12 cellular contexts compared by ENCODE assay signal in the genomic region with DNA sequence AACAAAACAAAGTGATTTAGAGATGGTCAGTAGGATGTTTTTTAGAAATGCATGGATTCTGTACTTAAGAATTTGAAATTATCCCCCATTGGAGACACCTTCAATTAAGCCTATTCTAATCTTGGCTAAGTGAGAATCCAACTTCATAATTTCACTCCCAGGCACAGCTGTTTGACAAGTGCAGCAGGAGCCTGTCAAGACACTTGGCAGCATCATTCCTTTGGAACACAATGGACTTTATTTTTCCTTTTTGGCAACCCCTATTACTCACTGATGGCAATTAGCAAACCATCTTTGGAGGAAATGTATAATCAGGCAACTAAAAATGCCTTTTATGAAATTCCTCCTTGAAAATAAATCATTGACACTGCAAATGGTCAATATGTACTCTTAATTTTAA.
"Had no signal": no experiment of that assay in that cellular context is flagged by ENCODE, and none has a peak within 500 bp of the region (broad histone marks: within the 10 kb centered on the region; RNA-seq: fewer than 3 reads in every experiment).

No MANE protein-coding gene starts in this region.

- H3K27ac ChIP-seq: right lobe of liver had no signal

- H3K4me3 ChIP-seq: right lobe of liver had no signal

- H3K27me3 ChIP-seq: right lobe of liver had no signal

- ATAC-seq: activated T-cell treated with anti-CD3 and anti-CD28 coated beads, Interleukin-2, amount 50 U/mL, for 72 hours; natural killer cell; stimulated activated naive CD8-positive, alpha-beta T cell treated with anti-CD3 and anti-CD28 coated beads, Interleukin-15, amount 100 ng/mL, for 72 hours had no signal

- H3K4me1 ChIP-seq: right lobe of liver had no signal

- DNase-seq: activated B cell treated with CpG ODN at 0.5 μM for 24 hours; activated CD4-positive, alpha-beta T cell treated with anti-CD3 and anti-CD28 coated beads, Interleukin-2, amount 10 ng/mL, durations not matched to agents 7 days and 5 days; activated CD8-positive, alpha-beta memory T cell treated with anti-CD3 and anti-CD28 coated beads, Interleukin-2, amount 50 U/mL, for 48 hours; activated gamma-delta T cell treated with Interleukin-2 at 50 U/mL for 16 hours; activated T-cell treated with anti-CD3 and anti-CD28 coated beads, Interleukin-2, amount 50 U/mL, for 72 hours; amniotic stem cell; effector memory CD4-positive, alpha-beta T cell; immature natural killer cell; natural killer cell; right lobe of liver; stimulated activated naive CD8-positive, alpha-beta T cell treated with anti-CD3 and anti-CD28 coated beads, Interleukin-15, amount 100 ng/mL, for 72 hours; T-helper 2 cell had no signal

- H3K36me3 ChIP-seq: right lobe of liver had no signal

- H3K9me3 ChIP-seq: right lobe of liver had no signal
